ENCODE assay signal across 1 cellular context in the genomic region with DNA sequence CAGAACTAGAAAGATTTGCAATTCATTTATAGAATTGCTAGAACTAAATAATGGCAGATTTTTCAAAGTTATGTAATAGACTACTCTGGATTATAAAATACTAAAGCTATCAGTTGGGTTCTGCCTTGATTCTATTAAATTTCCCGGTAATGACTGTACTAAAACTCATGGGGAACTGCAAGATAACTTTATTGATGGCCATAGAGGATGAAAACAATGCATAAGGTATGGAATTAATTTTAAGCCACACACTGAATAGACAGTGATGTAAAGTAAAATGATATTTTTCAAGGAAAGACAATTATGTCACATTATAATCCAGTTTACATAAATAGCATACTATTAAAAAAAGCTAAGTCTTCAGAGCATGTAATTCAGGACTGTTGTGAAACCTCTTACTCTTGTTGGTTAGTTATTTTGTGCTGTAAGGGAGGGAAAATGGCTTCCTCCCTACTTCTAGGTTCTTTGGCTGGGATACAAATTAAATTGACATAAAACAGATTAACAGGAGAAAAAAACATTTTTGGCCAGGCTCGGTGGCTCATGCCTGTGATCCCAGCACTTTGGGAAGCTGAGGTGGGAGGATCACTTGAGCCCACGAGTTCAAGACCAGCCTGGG.
TF ChIP-seq lines count a peak whose summit lies in the region.

No MANE protein-coding gene starts in this region.

TF ChIP-seq in GM23338, 12 proteins besides CTCF, POLR2A, EP300 and RAD21 (continued from another document):
- TF ChIP-seq, protein P1, sequence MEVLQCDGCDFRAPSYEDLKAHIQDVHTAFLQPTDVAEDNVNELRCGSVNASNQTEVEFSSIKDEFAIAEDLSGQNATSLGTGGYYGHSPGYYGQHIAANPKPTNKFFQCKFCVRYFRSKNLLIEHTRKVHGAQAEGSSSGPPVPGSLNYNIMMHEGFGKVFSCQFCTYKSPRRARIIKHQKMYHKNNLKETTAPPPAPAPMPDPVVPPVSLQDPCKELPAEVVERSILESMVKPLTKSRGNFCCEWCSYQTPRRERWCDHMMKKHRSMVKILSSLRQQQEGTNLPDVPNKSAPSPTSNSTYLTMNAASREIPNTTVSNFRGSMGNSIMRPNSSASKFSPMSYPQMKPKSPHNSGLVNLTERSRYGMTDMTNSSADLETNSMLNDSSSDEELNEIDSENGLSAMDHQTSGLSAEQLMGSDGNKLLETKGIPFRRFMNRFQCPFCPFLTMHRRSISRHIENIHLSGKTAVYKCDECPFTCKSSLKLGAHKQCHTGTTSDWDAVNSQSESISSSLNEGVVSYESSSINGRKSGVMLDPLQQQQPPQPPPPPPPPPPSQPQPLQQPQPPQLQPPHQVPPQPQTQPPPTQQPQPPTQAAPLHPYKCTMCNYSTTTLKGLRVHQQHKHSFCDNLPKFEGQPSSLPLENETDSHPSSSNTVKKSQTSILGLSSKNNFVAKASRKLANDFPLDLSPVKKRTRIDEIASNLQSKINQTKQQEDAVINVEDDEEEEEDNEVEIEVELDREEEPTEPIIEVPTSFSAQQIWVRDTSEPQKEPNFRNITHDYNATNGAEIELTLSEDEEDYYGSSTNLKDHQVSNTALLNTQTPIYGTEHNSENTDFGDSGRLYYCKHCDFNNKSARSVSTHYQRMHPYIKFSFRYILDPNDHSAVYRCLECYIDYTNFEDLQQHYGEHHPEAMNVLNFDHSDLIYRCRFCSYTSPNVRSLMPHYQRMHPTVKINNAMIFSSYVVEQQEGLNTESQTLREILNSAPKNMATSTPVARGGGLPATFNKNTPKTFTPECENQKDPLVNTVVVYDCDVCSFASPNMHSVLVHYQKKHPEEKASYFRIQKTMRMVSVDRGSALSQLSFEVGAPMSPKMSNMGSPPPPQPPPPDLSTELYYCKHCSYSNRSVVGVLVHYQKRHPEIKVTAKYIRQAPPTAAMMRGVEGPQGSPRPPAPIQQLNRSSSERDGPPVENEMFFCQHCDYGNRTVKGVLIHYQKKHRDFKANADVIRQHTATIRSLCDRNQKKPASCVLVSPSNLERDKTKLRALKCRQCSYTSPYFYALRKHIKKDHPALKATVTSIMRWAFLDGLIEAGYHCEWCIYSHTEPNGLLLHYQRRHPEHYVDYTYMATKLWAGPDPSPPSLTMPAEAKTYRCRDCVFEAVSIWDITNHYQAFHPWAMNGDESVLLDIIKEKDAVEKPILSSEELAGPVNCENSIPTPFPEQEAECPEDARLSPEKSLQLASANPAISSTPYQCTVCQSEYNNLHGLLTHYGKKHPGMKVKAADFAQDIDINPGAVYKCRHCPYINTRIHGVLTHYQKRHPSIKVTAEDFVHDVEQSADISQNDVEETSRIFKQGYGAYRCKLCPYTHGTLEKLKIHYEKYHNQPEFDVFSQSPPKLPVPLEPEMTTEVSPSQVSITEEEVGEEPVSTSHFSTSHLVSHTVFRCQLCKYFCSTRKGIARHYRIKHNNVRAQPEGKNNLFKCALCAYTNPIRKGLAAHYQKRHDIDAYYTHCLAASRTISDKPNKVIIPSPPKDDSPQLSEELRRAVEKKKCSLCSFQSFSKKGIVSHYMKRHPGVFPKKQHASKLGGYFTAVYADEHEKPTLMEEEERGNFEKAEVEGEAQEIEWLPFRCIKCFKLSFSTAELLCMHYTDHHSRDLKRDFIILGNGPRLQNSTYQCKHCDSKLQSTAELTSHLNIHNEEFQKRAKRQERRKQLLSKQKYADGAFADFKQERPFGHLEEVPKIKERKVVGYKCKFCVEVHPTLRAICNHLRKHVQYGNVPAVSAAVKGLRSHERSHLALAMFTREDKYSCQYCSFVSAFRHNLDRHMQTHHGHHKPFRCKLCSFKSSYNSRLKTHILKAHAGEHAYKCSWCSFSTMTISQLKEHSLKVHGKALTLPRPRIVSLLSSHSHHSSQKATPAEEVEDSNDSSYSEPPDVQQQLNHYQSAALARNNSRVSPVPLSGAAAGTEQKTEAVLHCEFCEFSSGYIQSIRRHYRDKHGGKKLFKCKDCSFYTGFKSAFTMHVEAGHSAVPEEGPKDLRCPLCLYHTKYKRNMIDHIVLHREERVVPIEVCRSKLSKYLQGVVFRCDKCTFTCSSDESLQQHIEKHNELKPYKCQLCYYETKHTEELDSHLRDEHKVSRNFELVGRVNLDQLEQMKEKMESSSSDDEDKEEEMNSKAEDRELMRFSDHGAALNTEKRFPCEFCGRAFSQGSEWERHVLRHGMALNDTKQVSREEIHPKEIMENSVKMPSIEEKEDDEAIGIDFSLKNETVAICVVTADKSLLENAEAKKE (CRISPR knock-in tag; IDR thresholded peaks at IDR 0.05) = no peak
- no peak for TF ChIP-seq NANOG (IDR thresholded peaks at IDR 0.05; ENCODE audit: borderline replicate concordance)
- TF ChIP-seq EZH2phosphoT487 (IDR thresholded peaks at IDR 0.05; ENCODE audit: unreplicated experiment) = no peak
- TF ChIP-seq STAT1 (IDR thresholded peaks at IDR 0.05; ENCODE audit: unreplicated experiment) = no peak
- no peak for TF ChIP-seq POLR2AphosphoS5 (IDR thresholded peaks at IDR 0.05; ENCODE audit: low read depth)
- TF ChIP-seq CREB1 (CRISPR knock-in tag; IDR thresholded peaks at IDR 0.05; ENCODE audit: low read depth) = no peak
